13 cellular contexts compared by ENCODE assay signal in genomic region chr22:27850000-27850465, GRCh38. TPM values are rescaled to one million over a fixed set of nuclear protein-coding genes. Genes with fewer than 3 reads are reported as not detected.
DNase-seq lines count a peak whose midpoint lies in the region; ATAC-seq and TF ChIP-seq lines count a peak whose summit lies in the region.
"Had no signal": no experiment of that assay in that cellular context is flagged by ENCODE, and none has a peak within 500 bp of the region (broad histone marks: within the 10 kb centered on the region; RNA-seq: fewer than 3 reads in every experiment).

No MANE protein-coding gene starts in this region.

- H3K9me3 Mint-ChIP-seq in MCF 10A (ENCODE audit: unreplicated experiment), result no peaks in the 10 kb centered on the region
- H3K9me3 Mint-ChIP-seq in nephron progenitor cell, result no peaks in the 10 kb centered on the region
- no peaks in the 10 kb centered on the region for H3K9me3 Mint-ChIP-seq in T-cell

- H3K27ac ChIP-seq in mammary epithelial cell (ENCODE audit: insufficient read depth, low read depth, low read length) (no peak overlapping the region), upper lobe of right lung (peak overlapping the region; percentile 12)
- H3K27ac ChIP-seq: epithelial cell of prostate had no signal

- H3K9me3 ChIP-seq in mammary epithelial cell (replicated peaks; ENCODE audit: insufficient read depth, low read length) (no peaks in the 10 kb centered on the region), upper lobe of right lung (no peaks in the 10 kb centered on the region)
- H3K9me3 ChIP-seq: adrenal gland had no signal

- CTCF ChIA-PET in MCF 10A (lab: Yijun Ruan, JAX), result no interaction called here
- CTCF ChIA-PET in mammary epithelial cell (lab: Charles Lee; ENCODE audit: low non-redundant PET), result no interaction called here
- CTCF ChIA-PET in T-cell (lab: Charles Lee), result no interaction called here

- DNase-seq in MCF 10A (ENCODE audit: unreplicated experiment), result no peak
- no peak for DNase-seq in mammary epithelial cell
- DNase-seq in foreskin melanocyte, result peak; percentile 55
- no peak for DNase-seq in nephron progenitor cell
- no peak for DNase-seq in upper lobe of right lung
- no peak for DNase-seq in T-cell
- DNase-seq in NCI-H748 (lab: John Stamatoyannopoulos, UW; ENCODE audit: unreplicated experiment), result no peak
- DNase-seq: activated CD4-positive, alpha-beta T cell treated with anti-CD3 and anti-CD28 coated beads, Interleukin-2, amount 50 U/mL, for 48 hours; DMS79; NCI-H1417 treated with DMSO at 0.1 percent for 48 hours had no signal

- ATAC-seq in upper lobe of right lung (peak; percentile 57), T-cell (replicated peaks in 1 of 4) (no peak), GM18511 (IDR thresholded peaks at IDR 0.05; ENCODE audit: unreplicated experiment) (no peak)

- H4K20me1 ChIP-seq in mammary epithelial cell (ENCODE audit: insufficient read depth, low read length), result no peaks in the 10 kb centered on the region

- intact Hi-C loops in MCF 10A (cut with micrococcal nuclease), result no loop called here
- intact Hi-C loops in mammary epithelial cell (cut with micrococcal nuclease), result no loop called here
- intact Hi-C loops in upper lobe of right lung (cut with DNase I), result no loop called here

- H3K4me1 Mint-ChIP-seq in MCF 10A (ENCODE audit: insufficient read depth, unreplicated experiment) (no peaks in the 10 kb centered on the region), nephron progenitor cell (peaks cover 72% of the 10 kb centered on the region), T-cell (peaks cover 0 to 6% (median 0%) of the 10 kb centered on the region in 3 donors)

- no peak overlapping the region for H3K9ac ChIP-seq in mammary epithelial cell (ENCODE audit: insufficient read depth, low read length)

- dilution Hi-C loops in mammary epithelial cell (cut with HindIII; ENCODE audit: low sequenced_read_pairs), result no loop called here

- H3K27me3 ChIP-seq in mammary epithelial cell (ENCODE audit: insufficient read depth, low read length), result no peaks in the 10 kb centered on the region
- H3K27me3 ChIP-seq in upper lobe of right lung, result no peaks in the 10 kb centered on the region
- H3K27me3 ChIP-seq: adrenal gland had no signal

- no peaks in the 10 kb centered on the region for H3K4me1 ChIP-seq in mammary epithelial cell (ENCODE audit: insufficient read depth, low read length)
- H3K4me1 ChIP-seq in upper lobe of right lung, result peaks cover 12% of the 10 kb centered on the region

- H3K79me2 ChIP-seq in mammary epithelial cell (ENCODE audit: insufficient read depth, low read length), result peaks cover 20% of the 10 kb centered on the region

- H3K36me3 ChIP-seq in mammary epithelial cell (ENCODE audit: insufficient read depth, low read length) (peaks cover 36% of the 10 kb centered on the region), upper lobe of right lung (peaks cover 46% of the 10 kb centered on the region)

- 30% methylated on average over 5 of the region's 6 CpGs for WGBS in mammary epithelial cell (ENCODE audit: low coverage, missing lambda C conversion rate)

- BruUV-seq in MCF 10A (replicated peaks; lab: Mats Ljungman, UMichigan) (no TSS peak), mammary epithelial cell (replicated peaks; lab: Mats Ljungman, UMichigan) (no TSS peak)

- no peak for TF ChIP-seq CTCF in MCF 10A (IDR thresholded peaks at IDR 0.05; ENCODE audit: unreplicated experiment)
- no peak for TF ChIP-seq CTCF in mammary epithelial cell (conservative IDR thresholded peaks at IDR 0.05 in 1 of 2, IDR thresholded peaks at IDR 0.05 in 1 of 2; ENCODE audit: extremely low read depth in 1 of 2, insufficient read depth in 1 of 2, low read depth in 1 of 2, low read length in 2 of 2)
- TF ChIP-seq CTCF in nephron progenitor cell (IDR thresholded peaks at IDR 0.05), result no peak
- no peak for TF ChIP-seq CTCF in upper lobe of right lung (IDR thresholded peaks at IDR 0.05)

- H2AFZ ChIP-seq in mammary epithelial cell (ENCODE audit: low read depth, low read length), result no peak overlapping the region

- H3K27ac Mint-ChIP-seq in MCF 10A (ENCODE audit: low read depth, unreplicated experiment), result peak overlapping the region; percentile 19
- peak overlapping the region; percentile 6 for H3K27ac Mint-ChIP-seq in nephron progenitor cell
- H3K27ac Mint-ChIP-seq in T-cell, result no peak overlapping the region

- no peak overlapping the region for H3K4me3 ChIP-seq in mammary epithelial cell (replicated peaks in 1 of 3; ENCODE audit: insufficient read depth in 1 of 3, low read depth in 2 of 3, low read length in 3 of 3)
- no peak overlapping the region for H3K4me3 ChIP-seq in upper lobe of right lung
- H3K4me3 ChIP-seq: adrenal gland had no signal

- no peaks in the 10 kb centered on the region for H3K27me3 Mint-ChIP-seq in MCF 10A (ENCODE audit: insufficient read depth, unreplicated experiment)
- no peaks in the 10 kb centered on the region for H3K27me3 Mint-ChIP-seq in nephron progenitor cell (ENCODE audit: low read depth, poor library complexity)
- H3K27me3 Mint-ChIP-seq in T-cell, result no peaks in the 10 kb centered on the region

- H3K36me3 Mint-ChIP-seq in MCF 10A (ENCODE audit: insufficient read depth, unreplicated experiment), result peaks cover 87% of the 10 kb centered on the region
- peaks cover 54% of the 10 kb centered on the region for H3K36me3 Mint-ChIP-seq in nephron progenitor cell (ENCODE audit: low read depth)
- peaks cover 63% of the 10 kb centered on the region for H3K36me3 Mint-ChIP-seq in T-cell

- POLR2A ChIA-PET in MCF 10A (lab: Yijun Ruan, JAX) (interaction anchor here (0.6 to 1.1 kb wide), 2 partner anchors 17 kb away, joined by 3 read pairs; no protein-coding TSS in a partner anchor), T-cell (lab: Charles Lee) (interaction anchor here in 1 of 2 donors (0.7 kb wide), 1 partner anchor 1465 kb away, joined by 23 read pairs; the partner anchor contains the start of gene RASL10A)

- H3K4me3 Mint-ChIP-seq in MCF 10A (ENCODE audit: unreplicated experiment), result no peak overlapping the region
- no peak overlapping the region for H3K4me3 Mint-ChIP-seq in nephron progenitor cell
- H3K4me3 Mint-ChIP-seq in T-cell, result no peak overlapping the region

- no peak overlapping the region for H3K4me2 ChIP-seq in mammary epithelial cell (ENCODE audit: insufficient read depth, low read depth, low read length)

- in situ Hi-C loops in mammary epithelial cell (cut with MboI; ENCODE audit: low sequenced_read_pairs in 2 of 2), result no loop called here

RNA-seq across cellular contexts. Expression of gene MN1, which starts 48.5 kb away (rescaled TPM):
- total RNA-seq in MCF 10A (2022) (3.9 and 5.7 TPM in 2 replicates), mammary epithelial cell (10 to 100 TPM in 1 of 2 donors, 1 to 10 TPM in 1; 1.5 to 14.0 TPM), upper lobe of right lung (4.0 TPM), T-cell (under 1 TPM; 0.22 to 0.43 (median 0.32) TPM)
- polyA plus RNA-seq in mammary epithelial cell, result 7.2 TPM
- polyA minus RNA-seq in mammary epithelial cell, result 5.8 TPM

Comparison
In these comparisons a context has a peak if more than half of its experiments do, and no peak if none do; other contexts are left out.
1. H3K27ac Mint-ChIP-seq: peak in MCF 10A (single experiment) and nephron progenitor cell (single experiment); none in T-cell (0 of 2).